In genomic region chr17:75571197-75571884, GRCh38 we compare ENCODE assay signal across 8 cellular contexts. TPM values are rescaled to one million over a fixed set of nuclear protein-coding genes. Genes with fewer than 3 reads are reported as not detected.
DNase-seq lines count a peak whose midpoint lies in the region; ATAC-seq and TF ChIP-seq lines count a peak whose summit lies in the region.

No MANE protein-coding gene starts in this region.

- H4K20me1 ChIP-seq in Loucy (ENCODE audit: insufficient read depth, low read length, poor library complexity, severe bottlenecking) (no peaks in the 10 kb centered on the region), osteoblast (ENCODE audit: insufficient read depth, low read length) (no peaks in the 10 kb centered on the region)

- TF ChIP-seq CTCF in GM13976 (IDR thresholded peaks at IDR 0.05; ENCODE audit: borderline replicate concordance, control extremely low read depth, extremely low read depth, insufficient read depth, missing control alignments) (no peak), Loucy (conservative IDR thresholded peaks at IDR 0.05; ENCODE audit: low read length) (no peak), brain microvascular endothelial cell (IDR thresholded peaks at IDR 0.05; ENCODE audit: low read depth, low read length, missing control alignments) (no peak), osteoblast (IDR thresholded peaks at IDR 0.05; ENCODE audit: extremely low read depth, low read depth, low read length) (no peak), esophagus muscularis mucosa (IDR thresholded peaks at IDR 0.05) (no peak)

- H3K36me3 ChIP-seq in Loucy (ENCODE audit: insufficient read depth, low read length) (no peaks in the 10 kb centered on the region), brain microvascular endothelial cell (replicated peaks) (no peaks in the 10 kb centered on the region), osteoblast (ENCODE audit: insufficient read depth, low read length) (no peaks in the 10 kb centered on the region), esophagus muscularis mucosa (peaks cover 0 to 2% (median 0%) of the 10 kb centered on the region in 4 donors)

- H2AFZ ChIP-seq in Loucy (ENCODE audit: low read length), result peak overlapping the region; percentile 95
- no peak overlapping the region for H2AFZ ChIP-seq in osteoblast (ENCODE audit: low read length)

- H3K27me3 ChIP-seq in Loucy (ENCODE audit: insufficient read depth, low read length, poor library complexity, severe bottlenecking) (no peaks in the 10 kb centered on the region), brain microvascular endothelial cell (replicated peaks) (no peaks in the 10 kb centered on the region), osteoblast (ENCODE audit: insufficient read depth, low read length) (no peaks in the 10 kb centered on the region), esophagus muscularis mucosa (no peaks in the 10 kb centered on the region)

- H3F3A ChIP-seq in Loucy (ENCODE audit: low read depth), result no peaks in the 10 kb centered on the region

- TF ChIP-seq POLR2A in esophagus muscularis mucosa (IDR thresholded peaks at IDR 0.05; ENCODE audit: low read depth), result no peak

- WGBS in esophagus muscularis mucosa, result 84% methylated on average over 15 of the region's 15 CpGs

- H3K4me2 ChIP-seq in Loucy (ENCODE audit: low read depth, low read length, poor library complexity, severe bottlenecking) (peak overlapping the region; percentile 55), osteoblast (ENCODE audit: insufficient read depth, low read length) (no peak overlapping the region)

- intact Hi-C loops in esophagus muscularis mucosa (cut with DNase I), result no loop called here

- in situ Hi-C loops in GM13976 (cut with MboI; ENCODE audit: low sequenced_read_pairs, unreplicated experiment) (no loop called here), brain microvascular endothelial cell (cut with HindIII; ENCODE audit: low pct_ligation_motif_present, low sequenced_read_pairs) (no loop called here)

- DNase-seq in GM13976 (ENCODE audit: low spot score), result peak; percentile 91
- DNase-seq in brain microvascular endothelial cell, result peak; percentile 6
- peak; percentile 82 for DNase-seq in osteoblast (ENCODE audit: insufficient read length, low spot score, missing footprints)
- no peak for DNase-seq in stimulated activated CD4-positive, alpha-beta T cell treated with anti-CD3 and anti-CD28 coated beads, Interleukin-1b, Interleukin-23, amount 100 ng/mL, for 48 hours
- DNase-seq in esophagus muscularis mucosa (ENCODE audit: extremely low spot score), result no peak

- H3K4me1 ChIP-seq in Loucy (ENCODE audit: insufficient read depth, low read length, poor library complexity, severe bottlenecking), result peaks cover 15% of the 10 kb centered on the region
- no peaks in the 10 kb centered on the region for H3K4me1 ChIP-seq in osteoblast (ENCODE audit: insufficient read depth, low read length)
- no peaks in the 10 kb centered on the region for H3K4me1 ChIP-seq in esophagus muscularis mucosa

- H3K27ac ChIP-seq in brain microvascular endothelial cell, result no peak overlapping the region
- H3K27ac ChIP-seq in osteoblast (ENCODE audit: low read depth, low read length), result no peak overlapping the region
- H3K27ac ChIP-seq in esophagus muscularis mucosa (replicated peaks in 1 of 4), result peak overlapping the region in 1 of 4 donors; percentile 39

- ATAC-seq in GM18517 (IDR thresholded peaks at IDR 0.05; ENCODE audit: unreplicated experiment), result no peak
- ATAC-seq in HG02884 (IDR thresholded peaks at IDR 0.05; ENCODE audit: unreplicated experiment), result no peak

- H3K9ac ChIP-seq in Loucy (ENCODE audit: low read depth, low read length, poor library complexity, severe bottlenecking), result peak overlapping the region; percentile 56

- no peaks in the 10 kb centered on the region for H3K9me2 ChIP-seq in Loucy (replicated peaks; ENCODE audit: low read depth, low read length)

- no peak for TF ChIP-seq EP300 in esophagus muscularis mucosa (IDR thresholded peaks at IDR 0.05)

- H3K79me2 ChIP-seq in Loucy (ENCODE audit: insufficient read depth, low read length) (no peaks in the 10 kb centered on the region), osteoblast (ENCODE audit: insufficient read depth, low read length) (no peaks in the 10 kb centered on the region)

- H3K9me3 ChIP-seq in Loucy (ENCODE audit: insufficient read depth, low read depth, low read length) (no peaks in the 10 kb centered on the region), osteoblast (ENCODE audit: low read depth, low read length) (no peaks in the 10 kb centered on the region), esophagus muscularis mucosa (no peaks in the 10 kb centered on the region)

- H3K4me3 ChIP-seq in Loucy (ENCODE audit: low read length, poor library complexity, severe bottlenecking), result no peak overlapping the region
- no peak overlapping the region for H3K4me3 ChIP-seq in brain microvascular endothelial cell (ENCODE audit: low read depth, low read length)
- no peak overlapping the region for H3K4me3 ChIP-seq in osteoblast (ENCODE audit: insufficient read depth, low read length)
- no peak overlapping the region for H3K4me3 ChIP-seq in esophagus muscularis mucosa

RNA-seq across cellular contexts. Expression of gene MYO15B, which starts 16.3 kb away (rescaled TPM):
- total RNA-seq in osteoblast (0.88 and 1.4 TPM in 2 replicates), esophagus muscularis mucosa (10 to 100 TPM; 34.5 to 61.9 (median 43.4) TPM)

RNA-seq across cellular contexts. Expression of gene LLGL2, which starts 45.8 kb away (rescaled TPM):
- total RNA-seq in osteoblast (0.36 and 0.59 TPM in 2 replicates), esophagus muscularis mucosa (10 to 100 TPM in 2 of 4 donors, 1 to 10 TPM in 2; 6.1 to 12.3 (median 9.1) TPM)

RNA-seq across cellular contexts. Expression of gene TSEN54, which starts 55.0 kb away (rescaled TPM):
- 9.7 and 10.9 TPM in 2 replicates for total RNA-seq in osteoblast
- 10 to 100 TPM; 14.5 to 32.1 (median 24.1) TPM for total RNA-seq in esophagus muscularis mucosa

RNA-seq across cellular contexts. Expression of gene CASKIN2, which starts 56.0 kb away (rescaled TPM):
- total RNA-seq in osteoblast (8.7 and 10.3 TPM in 2 replicates), esophagus muscularis mucosa (10 to 100 TPM; 16.2 to 43.5 (median 35.5) TPM)

Comparison
In these comparisons a context has a peak if more than half of its experiments do, and no peak if none do; other contexts are left out.
1. DNase-seq: peak in GM13976 (single experiment), brain microvascular endothelial cell (single experiment) and osteoblast (single experiment); none in stimulated activated CD4-positive, alpha-beta T cell treated with anti-CD3 and anti-CD28 coated beads, Interleukin-1b, Interleukin-23, amount 100 ng/mL, for 48 hours (single experiment) and esophagus muscularis mucosa (single experiment).
2. RNA of gene MYO15B, which starts 16.3 kb away (total RNA-seq): 34.5 to 61.9 TPM in esophagus muscularis mucosa; 0.88 to 1.4 TPM in osteoblast; every median in the first group is over 10 times any median in the second.